Comparison of ENCODE assay signal across 10 cellular contexts in genomic region chr18:72543362-72544055, GRCh38. TPM values are rescaled to one million over a fixed set of nuclear protein-coding genes. Genes with fewer than 3 reads are reported as not detected.
A peak's percentile ranks its signal among the peaks of the same experiment; 100 is the strongest.
DNase-seq lines count a peak whose midpoint lies in the region; ATAC-seq and TF ChIP-seq lines count a peak whose summit lies in the region.
"Had no signal": no experiment of that assay in that cellular context is flagged by ENCODE, and none has a peak within 500 bp of the region (broad histone marks: within the 10 kb centered on the region; RNA-seq: fewer than 3 reads in every experiment).

No MANE protein-coding gene starts in this region.

- no peaks in the 10 kb centered on the region for H3K9me3 ChIP-seq in BE2C
- H3K9me3 ChIP-seq in MG63: no peaks in the 10 kb centered on the region
- no peaks in the 10 kb centered on the region for H3K9me3 ChIP-seq in breast epithelium

- TF ChIP-seq POLR2A in breast epithelium (IDR thresholded peaks at IDR 0.05): no peak

- peaks cover 23 to 59% (median 43%) of the 10 kb centered on the region in 5 donors for H3K27me3 Mint-ChIP-seq in naive thymus-derived CD8-positive, alpha-beta T cell

- H3K27ac Mint-ChIP-seq in naive thymus-derived CD8-positive, alpha-beta T cell: no peak overlapping the region

- H3K27me3 ChIP-seq in BE2C (peaks cover 27% of the 10 kb centered on the region), MG63 (peaks cover 31% of the 10 kb centered on the region), breast epithelium (peaks cover 6 to 53% of the 10 kb centered on the region in 2 donors)

- no peak overlapping the region for H3K27ac ChIP-seq in breast epithelium

- peaks cover 0 to 11% (median 0%) of the 10 kb centered on the region in 9 donors for H3K9me3 Mint-ChIP-seq in naive thymus-derived CD8-positive, alpha-beta T cell

- ATAC-seq in naive thymus-derived CD8-positive, alpha-beta T cell: no peak
- ATAC-seq in HG03139 (IDR thresholded peaks at IDR 0.05; ENCODE audit: unreplicated experiment) (no peak), HG03469 (IDR thresholded peaks at IDR 0.05; ENCODE audit: unreplicated experiment) (no peak)

- DNase-seq in BE2C: peak; percentile 18
- DNase-seq in MG63: peak; percentile 9
- DNase-seq in breast epithelium (ENCODE audit: low spot score in 2 of 2): no peak
- no peak for DNase-seq in naive thymus-derived CD8-positive, alpha-beta T cell
- no peak for DNase-seq in NCI-H1436 treated with DMSO at 0.1 percent for 48 hours (lab: John Stamatoyannopoulos, UW)
- no peak for DNase-seq in COLO829 (ENCODE audit: low spot score)
- DNase-seq: GF-D8 had no signal

- intact Hi-C loops in breast epithelium (cut with DNase I; ENCODE audit: low total_unique reads): no loop called here

- H3K4me3 Mint-ChIP-seq in naive thymus-derived CD8-positive, alpha-beta T cell: peak overlapping the region in 9 of 10 donors; percentile 8 to 63 (median 46)

- POLR2A ChIA-PET in naive thymus-derived CD8-positive, alpha-beta T cell (lab: Charles Lee): no interaction called here

- H3K4me1 ChIP-seq in BE2C: no peaks in the 10 kb centered on the region
- H3K4me1 ChIP-seq in breast epithelium: peaks cover 0 to 11% of the 10 kb centered on the region in 2 donors

- peaks cover 2 to 16% (median 8%) of the 10 kb centered on the region in 4 donors for H3K4me1 Mint-ChIP-seq in naive thymus-derived CD8-positive, alpha-beta T cell

- H3K36me3 Mint-ChIP-seq in naive thymus-derived CD8-positive, alpha-beta T cell: peaks cover 0 to 2% (median 0%) of the 10 kb centered on the region in 3 donors

- TF ChIP-seq CTCF in BE2C (IDR thresholded peaks at IDR 0.05; ENCODE audit: low read depth, low read length) (no peak), breast epithelium (IDR thresholded peaks at IDR 0.05) (no peak)

- H3K4me3 ChIP-seq in BE2C (ENCODE audit: low read depth, low read length) (peak overlapping the region; percentile 51), MG63 (peak overlapping the region; percentile 16; the same call in 1 of the 2 replicates), breast epithelium (peak overlapping the region in 2 of 3 donors; percentile 39 to 61)

- H3K36me3 ChIP-seq in BE2C (no peaks in the 10 kb centered on the region), MG63 (no peaks in the 10 kb centered on the region), breast epithelium (no peaks in the 10 kb centered on the region)

RNA-seq across cellular contexts. Expression of gene CBLN2, which starts 0.6 kb away (rescaled TPM):
- polyA plus RNA-seq in BE2C (2012; ENCODE audit: insufficient read depth, insufficient read length, low read depth): not detected
- not detected in 2 replicates for total RNA-seq in MG63 (2014; rRNA removed; shearing (Covaris generic); ENCODE audit: low replicate concordance)
- total RNA-seq in breast epithelium: under 1 TPM in 1 of 3 donors, not detected in 2; 0.15 TPM
- total RNA-seq in naive thymus-derived CD8-positive, alpha-beta T cell: not detected
- polyA plus RNA-seq in naive thymus-derived CD8-positive, alpha-beta T cell: not detected
- total RNA-seq: LHCN-M2 had no signal

Comparison
In these comparisons a context has a peak if more than half of its experiments do, and no peak if none do; other contexts are left out.
1. DNase-seq: peak in BE2C (single experiment) and MG63 (single experiment); none in breast epithelium (0 of 2), naive thymus-derived CD8-positive, alpha-beta T cell (0 of 10), NCI-H1436 treated with DMSO at 0.1 percent for 48 hours (single experiment) and COLO829 (single experiment).
2. Peak in every context shown above with its lines, with median percentiles within 50 percentile points of each other: H3K4me3 ChIP-seq.